ENCODE assay signal across 26 cellular contexts in genomic region chr14:104149278-104149595, GRCh38. TPM values are rescaled to one million over a fixed set of nuclear protein-coding genes. Genes with fewer than 3 reads are reported as not detected.
A peak's percentile ranks its signal among the peaks of the same experiment; 100 is the strongest.
DNase-seq lines count a peak whose midpoint lies in the region; FAIRE-seq and TF ChIP-seq lines count a peak whose summit lies in the region.
"Had no signal": no experiment of that assay in that cellular context is flagged by ENCODE, and none has a peak within 500 bp of the region (broad histone marks: within the 10 kb centered on the region; RNA-seq: fewer than 3 reads in every experiment).

No MANE protein-coding gene starts in this region.

- H3K14ac ChIP-seq in H1 (ENCODE audit: insufficient read length): no peak overlapping the region

- H3K18ac ChIP-seq in H1 (ENCODE audit: extremely low read depth, low read length): peak overlapping the region; percentile 93

- no peak overlapping the region for H2BK120ac ChIP-seq in H1 (replicated peaks; ENCODE audit: low read depth, low read length)

- H2AK5ac ChIP-seq in H1 (ENCODE audit: low read depth, low read length): no peak overlapping the region

- H3K23ac ChIP-seq in H1 (ENCODE audit: insufficient read length): no peak overlapping the region

- H4K5ac ChIP-seq in H1 (ENCODE audit: insufficient read length, low read depth, low read length): peak overlapping the region; percentile 42

- H3K79me1 ChIP-seq in H1 (ENCODE audit: low read depth, low read length): peaks cover 34% of the 10 kb centered on the region

- H2BK15ac ChIP-seq in H1 (ENCODE audit: low read length): no peak overlapping the region

- TF ChIP-seq RAD21 in H1 (IDR thresholded peaks at IDR 0.05 in 1 of 2, conservative IDR thresholded peaks at IDR 0.05 in 1 of 2; ENCODE audit: low read depth in 2 of 2, low read length in 2 of 2): no peak

- H3K4me1 ChIP-seq in BLaER1 (peaks cover 64% of the 10 kb centered on the region), HEK293 (ENCODE audit: control insufficient read depth, insufficient read depth, low read length) (peaks cover 11% of the 10 kb centered on the region), H1 (replicated peaks in 1 of 4; ENCODE audit: control insufficient read depth in 3 of 4, insufficient read depth in 4 of 4, low read length in 3 of 4) (peaks cover 0 to 39% (median 31%) of the 10 kb centered on the region in 4 experiments; a peak in 6 of 7 replicates), mesodermal cell (ENCODE audit: control insufficient read depth, insufficient read depth, low read length, poor library complexity, severe bottlenecking) (peaks cover 34% of the 10 kb centered on the region)
- H3K4me1 ChIP-seq: parathyroid adenoma, uterus had no signal

- H4K20me1 ChIP-seq in BLaER1: peaks cover 91% of the 10 kb centered on the region
- peaks cover 11 to 30% of the 10 kb centered on the region in 2 experiments for H4K20me1 ChIP-seq in H1 (replicated peaks in 1 of 2; ENCODE audit: control insufficient read depth in 1 of 2, insufficient read depth in 2 of 2, low read length in 2 of 2)

- no peak overlapping the region; the same call in none of the 2 replicates for H4K8ac ChIP-seq in H1 (ENCODE audit: extremely low read depth, insufficient read depth, low read length)

- H2BK5ac ChIP-seq in H1 (ENCODE audit: low read depth, low read length): peak overlapping the region; percentile 91; the same call in 1 of the 2 replicates

- TF ChIP-seq EP300 in H1 (IDR thresholded peaks at IDR 0.05; ENCODE audit: borderline replicate concordance in 1 of 2, low read depth in 2 of 2, low read length in 2 of 2): no peak

- POLR2A ChIA-PET in HEK293 (lab: Yijun Ruan, JAX) (no interaction called here), H1 (lab: Charles Lee; ENCODE audit: partially characterized antibody) (no interaction called here)

- H3K56ac ChIP-seq in H1 (replicated peaks; ENCODE audit: insufficient read length, low read depth, low read length): no peak overlapping the region

- peak overlapping the region; percentile 84; the same call in 1 of the 2 replicates for H2BK12ac ChIP-seq in H1 (ENCODE audit: low read depth, low read length)

- TF ChIP-seq POLR2A in H1 (IDR thresholded peaks at IDR 0.05; ENCODE audit: control extremely low read depth in 1 of 2, low read depth in 2 of 2, low read length in 2 of 2): no peak
- TF ChIP-seq POLR2A in H54 (IDR thresholded peaks at IDR 0.05; ENCODE audit: low read depth, low read length): no peak

- no peak for DNase-seq in H1 (ENCODE audit: low read depth in 1 of 2, low spot score in 2 of 2)
- no peak for DNase-seq in NCI-H2171 treated with DMSO at 0.1 percent for 48 hours (lab: John Stamatoyannopoulos, UW)
- DNase-seq in stimulated activated CD4-positive, alpha-beta T cell treated with anti-CD3 and anti-CD28 coated beads, Interleukin-2, amount 100 ng/mL, for 24 hours: no peak
- DNase-seq in H54 (ENCODE audit: insufficient read length, low spot score): no peak
- no peak for DNase-seq in NK-92 (lab: John Stamatoyannopoulos, UW; ENCODE audit: unreplicated experiment)
- DNase-seq: ACHN; activated CD4-positive, alpha-beta T cell treated with anti-CD3 and anti-CD28 coated beads, Interleukin-2, amount 50 U/mL, for 4 hours; activated CD8-positive, alpha-beta memory T cell treated with anti-CD3 and anti-CD28 coated beads, Interleukin-2, amount 10 ng/mL, durations not matched to agents 7 days and 5 days; activated gamma-delta T cell treated with Interleukin-2 at 50 U/mL for 16 hours; activated T-cell treated with anti-CD3 and anti-CD28 coated beads, Interleukin-2, amount 50 U/mL, for 4 hours; caudate nucleus; effector CD8-positive, alpha-beta T cell; HCEC 1CT; NCI-H1048 had no signal

- H4K91ac ChIP-seq in H1 (replicated peaks; ENCODE audit: insufficient read length, low read length): peak overlapping the region; percentile 20

- H3K4ac ChIP-seq in H1 (replicated peaks; ENCODE audit: insufficient read length, low read depth, low read length): no peak overlapping the region

- H3K36me3 ChIP-seq in BLaER1 (peaks cover 30% of the 10 kb centered on the region), HEK293 (ENCODE audit: control insufficient read depth in 2 of 2, insufficient read depth in 1 of 2, low read length in 2 of 2) (peaks cover 0 to 17% of the 10 kb centered on the region in 2 experiments; a peak in 1 of 3 replicates), H1 (ENCODE audit: control insufficient read depth in 2 of 4, insufficient read depth in 4 of 4, low read length in 3 of 4) (peaks cover 0 to 13% (median 9%) of the 10 kb centered on the region in 4 experiments; a peak in 4 of 8 replicates), mesodermal cell (ENCODE audit: control insufficient read depth, insufficient read depth, low read length) (peaks cover 24% of the 10 kb centered on the region)
- H3K36me3 ChIP-seq: thoracic aorta, uterus had no signal

- H3K27me3 ChIP-seq in BLaER1 (no peaks in the 10 kb centered on the region), H1 (replicated peaks in 1 of 4; ENCODE audit: control insufficient read depth in 3 of 4, extremely low read depth in 1 of 4, insufficient read depth in 3 of 4, low read length in 3 of 4) (no peaks in the 10 kb centered on the region)
- H3K27me3 ChIP-seq: uterus had no signal

- no peaks in the 10 kb centered on the region for H3K9me3 ChIP-seq in BLaER1
- H3K9me3 ChIP-seq in HEK293 (ENCODE audit: control insufficient read depth, insufficient read depth, low read depth, low read length): no peaks in the 10 kb centered on the region
- no peaks in the 10 kb centered on the region for H3K9me3 ChIP-seq in H1 (ENCODE audit: insufficient read depth in 2 of 2, low read depth in 1 of 2, low read length in 1 of 2)
- H3K9me3 ChIP-seq in mesodermal cell (ENCODE audit: control insufficient read depth, low read length): no peaks in the 10 kb centered on the region
- H3K9me3 ChIP-seq: thoracic aorta, uterus had no signal

- peak overlapping the region; percentile 54 for H3K9ac ChIP-seq in BLaER1
- H3K9ac ChIP-seq in H1 (replicated peaks in 1 of 4; ENCODE audit: extremely low read depth in 1 of 4, low read depth in 3 of 4, low read length in 3 of 4): 0 out of 7 replicates have a peak overlapping the region, but pooled peaks of 1 of the 4 experiments have one; percentile 7
- H3K9ac ChIP-seq: parathyroid adenoma had no signal

- TF ChIP-seq CTCF in HEK293 (tag by site-specific recombination; IDR thresholded peaks at IDR 0.05) (no peak), H1 (IDR thresholded peaks at IDR 0.05; ENCODE audit: control extremely low read depth in 1 of 3, insufficient read depth in 1 of 3, low read depth in 1 of 3, low read length in 3 of 3) (no peak)

- WGBS in H1 (ENCODE audit: extremely low coverage in 1 of 2, insufficient coverage in 1 of 2, insufficient read length in 1 of 2, insufficient replicate concordance in 2 of 2, low coverage in 1 of 2, low lambda C conversion rate in 2 of 2, missing lambda C conversion rate in 1 of 2), 2 experiments: 70% methylated on average over 9 of the region's 11 CpGs; no CpG with 5 or more reads in 1 of the 2 experiments
- 60 to 62% methylated on average over 7 to 11 of the region's 11 CpGs for whole genome bisulfite sequencing in mesodermal cell (ENCODE audit: insufficient coverage in 2 of 2), 2 experiments

- CTCF ChIA-PET in HEK293 (lab: Yijun Ruan, JAX) (no interaction called here), H1 (lab: Charles Lee; ENCODE audit: partially characterized antibody) (interaction anchor here (1.3 to 1.5 kb wide), 4 partner anchors 7 to 78 kb away, joined by 3 to 5 read pairs (median 4); no protein-coding TSS in a partner anchor)

- peaks cover 13 to 81% of the 10 kb centered on the region in 2 experiments; a peak in 3 of 4 replicates for H3K79me2 ChIP-seq in H1 (ENCODE audit: control insufficient read depth in 1 of 2, insufficient read depth in 2 of 2, low read length in 2 of 2)
- H3K79me2 ChIP-seq: parathyroid adenoma had no signal

- peak overlapping the region; percentile 72; the same call in 1 of the 2 replicates for H2BK20ac ChIP-seq in H1 (ENCODE audit: low read length)

- FAIRE-seq in H1 (lab: Jason Lieb, UNC) (no peak), H54 (lab: Jason Lieb, UNC) (no peak)
- FAIRE-seq: astrocyte, GM12891, K562 had no signal

- H3K27ac ChIP-seq in BLaER1 (peak overlapping the region; percentile 70), HEK293 (ENCODE audit: extremely low read depth, low read depth, low read length) (peak overlapping the region; percentile 78; the same call in 1 of the 2 replicates), H1 (ENCODE audit: low read depth, low read length) (peak overlapping the region; percentile 50; the same call in 1 of the 2 replicates), mesodermal cell (ENCODE audit: low read depth, low read length, severe bottlenecking) (peak overlapping the region; percentile 91)
- H3K27ac ChIP-seq: parathyroid adenoma, thoracic aorta, uterus had no signal

- H3K4me2 ChIP-seq in BLaER1 (peak overlapping the region; percentile 74), H1 (ENCODE audit: insufficient read depth in 1 of 2, low read depth in 2 of 2, low read length in 2 of 2) (peak overlapping the region; percentile 55 to 68)

- no peaks in the 10 kb centered on the region; the same call in 1 of the 2 replicates for H3K23me2 ChIP-seq in H1 (ENCODE audit: low read depth, low read length)

- H2AFZ ChIP-seq in H1 (ENCODE audit: low read length): no peak overlapping the region
- H2AFZ ChIP-seq: parathyroid adenoma had no signal

- no peak overlapping the region for H3K4me3 ChIP-seq in BLaER1
- no peak overlapping the region for H3K4me3 ChIP-seq in HEK293 (ENCODE audit: low read depth, low read length)
- peak overlapping the region in 2 of 4 experiments; percentile 6 to 48; a peak in 2 of 8 replicates for H3K4me3 ChIP-seq in H1 (ENCODE audit: extremely low read depth in 1 of 4, insufficient read depth in 2 of 4, low read depth in 3 of 4, low read length in 4 of 4)
- no peak overlapping the region for H3K4me3 ChIP-seq in mesodermal cell (ENCODE audit: extremely low read depth, insufficient read depth, low read length, poor library complexity, severe bottlenecking)
- H3K4me3 ChIP-seq: coronary artery, K562, thoracic aorta, uterus had no signal

TF ChIP-seq in HEK293, 187 proteins besides CTCF, POLR2A, EP300 and RAD21 (continues in another document):
- no peak for TF ChIP-seq GLIS2 (tag by site-specific recombination; IDR thresholded peaks at IDR 0.05)

TF ChIP-seq in H1, 55 proteins besides CTCF, POLR2A, EP300 and RAD21 (continues in another document):
- TF ChIP-seq BRCA1 (IDR thresholded peaks at IDR 0.05; ENCODE audit: low read depth, low read length) (no peak), EZH2 (IDR thresholded peaks at IDR 0.05; ENCODE audit: low read depth, low read length, severe bottlenecking) (no peak)

RNA-seq across cellular contexts. Expression of gene KIF26A, which starts 10.8 kb away (rescaled TPM):
- total RNA-seq in H1 (2021; fragmentation: NEBNext Ultra II Directional; extraction: Animal tissue kit (Norgen Biotek cat#: 25700)): 41.6 and 42.3 TPM in 2 replicates
- polyA plus RNA-seq in H1 (2011; rRNA removed): 11.5 and 25.9 TPM in 2 replicates
- polyA plus RNA-seq in H1 (2011; cell fraction: cytosol; rRNA removed): 18.3 TPM
- polyA plus RNA-seq in H1 (2011; cell fraction: nucleus; rRNA removed): 49.7 TPM
- 14.7 to 22.6 TPM (median 20.0 TPM) in 4 replicates for polyA plus RNA-seq in H1 (2012, experiment 1 of 2)
- 16.2 TPM for polyA plus RNA-seq in H1 (2012, experiment 2 of 2)
- 13.6 TPM for polyA plus RNA-seq in H1 (2013, experiment 1 of 2)
- 12.8 TPM for polyA plus RNA-seq in H1 (2013, experiment 2 of 2)
- 2.8 and 6.1 TPM in 2 replicates for polyA minus RNA-seq in H1 (2011; rRNA and poly(A)+ RNA removed)
- polyA minus RNA-seq in H1 (2011; cell fraction: cytosol; rRNA and poly(A)+ RNA removed): 24.9 TPM
- 24.4 TPM for polyA minus RNA-seq in H1 (2011; cell fraction: nucleus; rRNA and poly(A)+ RNA removed)
- 24.4 TPM for polyA plus RNA-seq in mesodermal cell (2013, experiment 1 of 2)
- 20.3 TPM for polyA plus RNA-seq in mesodermal cell (2013, experiment 2 of 2)
- total RNA-seq: B cell, RPMI7951 had no signal
- polyA plus RNA-seq: K562 had no signal
